Comparison of ENCODE assay signal across 8 cellular contexts in the genomic region with DNA sequence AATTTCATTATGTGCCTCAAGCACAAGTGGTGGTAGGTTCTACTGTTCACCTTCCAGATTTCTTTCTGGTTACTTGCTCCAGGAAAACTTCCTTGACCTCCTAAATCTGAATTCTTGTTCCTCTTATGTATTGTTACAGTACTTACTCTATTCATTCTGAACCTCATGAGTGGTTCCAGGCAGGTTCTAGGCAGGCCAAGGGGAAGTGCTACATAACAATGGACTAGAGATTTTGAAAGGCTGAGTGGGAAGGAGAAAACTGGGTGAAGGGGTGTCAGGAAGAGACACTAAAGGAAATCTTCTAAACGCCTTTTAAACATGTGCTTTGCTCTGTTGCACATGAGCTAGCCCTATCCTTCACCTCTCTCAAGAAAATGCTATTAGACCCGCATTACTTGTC. TPM values are rescaled to one million over a fixed set of nuclear protein-coding genes. Genes with fewer than 3 reads are reported as not detected.
DNase-seq lines count a peak whose midpoint lies in the region; ATAC-seq and TF ChIP-seq lines count a peak whose summit lies in the region.

No MANE protein-coding gene starts in this region.

- ATAC-seq in activated T-cell treated with anti-CD3 and anti-CD28 coated beads, Interleukin-2, amount 50 U/mL, for 72 hours (replicated peaks in 1 of 2), result no peak
- no peak for ATAC-seq in activated B cell treated with CpG ODN at 0.5 μM for 24 hours (ENCODE audit: low read depth)
- no peak for ATAC-seq in HG03378 (IDR thresholded peaks at IDR 0.05; ENCODE audit: unreplicated experiment)

- CTCF ChIA-PET in activated B cell treated with CpG ODN at 0.5 μM for 24 hours (lab: Charles Lee), result interaction anchor here (0.9 to 3.4 kb wide), 3 partner anchors 82 to 387 kb away, joined by 4 to 43 read pairs (median 9); no protein-coding TSS in a partner anchor

- H3K4me2 ChIP-seq in hepatocyte, result peak overlapping the region; percentile 94

- TF ChIP-seq EP300 in stomach (IDR thresholded peaks at IDR 0.05), result no peak

- no peaks in the 10 kb centered on the region for H3K9me2 ChIP-seq in hepatocyte (replicated peaks; ENCODE audit: insufficient read depth)

- H3K4me3 Mint-ChIP-seq in activated T-cell treated with anti-CD3 and anti-CD28 coated beads, Interleukin-2, amount 50 U/mL, for 72 hours, result peak overlapping the region; percentile 91 to 98
- H3K4me3 Mint-ChIP-seq in activated B cell treated with CpG ODN at 0.5 μM for 24 hours, result peak overlapping the region; percentile 95

- peaks cover 41% of the 10 kb centered on the region for H3K79me2 ChIP-seq in hepatocyte

- no peaks in the 10 kb centered on the region for H3K27me3 Mint-ChIP-seq in activated T-cell treated with anti-CD3 and anti-CD28 coated beads, Interleukin-2, amount 50 U/mL, for 72 hours (ENCODE audit: low read depth)
- H3K27me3 Mint-ChIP-seq in activated B cell treated with CpG ODN at 0.5 μM for 24 hours, result no peaks in the 10 kb centered on the region

- 46% methylated on average over 2 of the region's 2 CpGs for WGBS in hepatocyte (ENCODE audit: low lambda C conversion rate, missing lambda C conversion rate)
- WGBS in stomach, 5 donors, result 18 to 35% (median 25%) methylated on average over 2 of the region's 2 CpGs

- H3K4me3 ChIP-seq in hepatocyte (peak overlapping the region; percentile 64), stomach (peak overlapping the region; percentile 79 to 98 (median 90))

- POLR2A ChIA-PET in activated B cell treated with CpG ODN at 0.5 μM for 24 hours (lab: Charles Lee), result interaction anchor here (0.7 to 1.9 kb wide), 5 partner anchors 12 to 1101 kb away, joined by 4 to 9 read pairs (median 5); a partner anchor contains a TSS

- H3K4me1 ChIP-seq in hepatocyte (ENCODE audit: insufficient read depth) (peaks cover 10% of the 10 kb centered on the region), stomach (peaks cover 11 to 28% (median 20%) of the 10 kb centered on the region in 4 donors)

- H3K27me3 ChIP-seq in hepatocyte, result no peaks in the 10 kb centered on the region
- H3K27me3 ChIP-seq in stomach, result no peaks in the 10 kb centered on the region

- TF ChIP-seq CTCF in activated B cell treated with CpG ODN at 0.5 μM for 24 hours (IDR thresholded peaks at IDR 0.05) (no peak), hepatocyte (IDR thresholded peaks at IDR 0.05; ENCODE audit: poor library complexity) (no peak), stomach (IDR thresholded peaks at IDR 0.05) (no peak)

- peak overlapping the region; percentile 98 for H3K27ac Mint-ChIP-seq in activated T-cell treated with anti-CD3 and anti-CD28 coated beads, Interleukin-2, amount 50 U/mL, for 72 hours
- peak overlapping the region; percentile 68 for H3K27ac Mint-ChIP-seq in activated B cell treated with CpG ODN at 0.5 μM for 24 hours

- peaks cover 2 to 8% of the 10 kb centered on the region in 2 donors for H3K36me3 Mint-ChIP-seq in activated T-cell treated with anti-CD3 and anti-CD28 coated beads, Interleukin-2, amount 50 U/mL, for 72 hours (ENCODE audit: insufficient read depth in 2 of 2)
- H3K36me3 Mint-ChIP-seq in activated B cell treated with CpG ODN at 0.5 μM for 24 hours (ENCODE audit: low read depth), result peaks cover 48% of the 10 kb centered on the region

- H3K9me3 Mint-ChIP-seq in activated T-cell treated with anti-CD3 and anti-CD28 coated beads, Interleukin-2, amount 50 U/mL, for 72 hours, result no peaks in the 10 kb centered on the region
- no peaks in the 10 kb centered on the region for H3K9me3 Mint-ChIP-seq in activated B cell treated with CpG ODN at 0.5 μM for 24 hours

- peaks cover 22% of the 10 kb centered on the region for H3K4me1 Mint-ChIP-seq in activated T-cell treated with anti-CD3 and anti-CD28 coated beads, Interleukin-2, amount 50 U/mL, for 72 hours (ENCODE audit: low read depth)
- peaks cover 17% of the 10 kb centered on the region for H3K4me1 Mint-ChIP-seq in activated B cell treated with CpG ODN at 0.5 μM for 24 hours

- peak overlapping the region; percentile 95 for H2AFZ ChIP-seq in hepatocyte

- H4K20me1 ChIP-seq in hepatocyte (ENCODE audit: insufficient read depth, poor library complexity, severe bottlenecking), result no peaks in the 10 kb centered on the region

- DNase-seq in activated T-cell treated with anti-CD3 and anti-CD28 coated beads, Interleukin-2, amount 50 U/mL, for 72 hours, result no peak
- DNase-seq in activated T-cell treated with anti-CD3 and anti-CD28 coated beads for 4 hours (no peak), activated B cell treated with CpG ODN at 0.5 μM for 24 hours (no peak), hepatocyte (ENCODE audit: low spot score) (no peak), stomach (no peak), occipital lobe (lab: John Stamatoyannopoulos, UW) (no peak), superior temporal gyrus (ENCODE audit: extremely low spot score) (no peak)

- H3K27ac ChIP-seq in hepatocyte (peak overlapping the region; percentile 97), stomach (peak overlapping the region in 4 of 5 donors; percentile 85 to 94 (median 90))

- TF ChIP-seq POLR2A in stomach (IDR thresholded peaks at IDR 0.05), result no peak

- no peaks in the 10 kb centered on the region for H3K9me3 ChIP-seq in hepatocyte (ENCODE audit: low read depth)
- H3K9me3 ChIP-seq in stomach, result no peaks in the 10 kb centered on the region

- H3K36me3 ChIP-seq in hepatocyte (replicated peaks; ENCODE audit: insufficient read depth, low read depth) (no peaks in the 10 kb centered on the region), stomach (peaks cover 32 to 49% (median 44%) of the 10 kb centered on the region in 4 donors)

- intact Hi-C loops in activated B cell treated with CpG ODN at 0.5 μM for 24 hours (cut with micrococcal nuclease) (loop anchor here (2.0 kb wide), 1 partner anchor 1999 kb away; a partner anchor contains a TSS), stomach (cut with DNase I; ENCODE audit: low total_unique reads) (loop anchor here (10.0 kb wide), 1 partner anchor 171 kb away; no protein-coding TSS in a partner anchor)

RNA-seq across cellular contexts. Expression of a gene that starts 1.6 kb away (rescaled TPM):
- 10 to 100 TPM; 14.5 to 25.4 TPM for total RNA-seq in activated T-cell treated with anti-CD3 and anti-CD28 coated beads, Interleukin-2, amount 50 U/mL, for 72 hours
- 19.6 and 23.2 TPM in 2 replicates for total RNA-seq in activated B cell treated with CpG ODN at 0.5 μM for 24 hours
- 34.1 and 34.4 TPM in 2 replicates for total RNA-seq in hepatocyte
- polyA plus RNA-seq in hepatocyte, result 34.2 and 34.5 TPM in 2 replicates
- total RNA-seq in stomach, result 10 to 100 TPM in 3 of 5 donors, under 1 TPM in 2; 0.58 to 22.6 (median 10.7) TPM
- 10 to 100 TPM in 2 of 3 donors, 1 to 10 TPM in 1; 8.6 to 17.9 (median 13.4) TPM for polyA plus RNA-seq in stomach
- total RNA-seq in occipital lobe, result 41.3 TPM
